20 cellular contexts compared by ENCODE assay signal in genomic region chr6:107632757-107633156, GRCh38.
A peak's percentile ranks its signal among the peaks of the same experiment; 100 is the strongest.
DNase-seq lines count a peak whose midpoint lies in the region; ATAC-seq and TF ChIP-seq lines count a peak whose summit lies in the region.
"Had no signal": no experiment of that assay in that cellular context is flagged by ENCODE, and none has a peak within 500 bp of the region (broad histone marks: within the 10 kb centered on the region; RNA-seq: fewer than 3 reads in every experiment).

No MANE protein-coding gene starts in this region.

- H2AFZ ChIP-seq in mesenchymal stem cell (ENCODE audit: low read depth, low read length) = no peak overlapping the region

- intact Hi-C loops in CD4-positive, alpha-beta T cell (cut with DNase I, micrococcal nuclease) = no loop called here

- H3K18ac ChIP-seq in mesenchymal stem cell (ENCODE audit: low read depth in 1 of 2, low read length in 2 of 2) = no peak overlapping the region

- WGBS in mesenchymal stem cell = 100% methylated on average over 1 of the region's 2 CpGs

- H3K4me3 Mint-ChIP-seq in T-helper 2 cell treated with Interferon-gamma antibody and Interleukin-4, amounts not matched to agents 5 μg/mL and 100 μg/mL, for 36 hours = peak overlapping the region; percentile 41
- peak overlapping the region; percentile 6 for H3K4me3 Mint-ChIP-seq in CD4-positive, alpha-beta T cell
- peak overlapping the region; percentile 51 for H3K4me3 Mint-ChIP-seq in central memory CD8-positive, alpha-beta T cell
- peak overlapping the region; percentile 52 for H3K4me3 Mint-ChIP-seq in natural killer cell treated with Interleukin-12 subunit alpha and Interleukin-12 subunit beta and Interleukin-15 and Interleukin-18, amount 100 ng/mL, for 72 hours

- H3K9ac ChIP-seq in mesenchymal stem cell (ENCODE audit: low read length) = no peak overlapping the region

- H2AK5ac ChIP-seq in mesenchymal stem cell (ENCODE audit: low read length, severe bottlenecking) = no peak overlapping the region

- H4K91ac ChIP-seq in mesenchymal stem cell (ENCODE audit: low read length) = no peak overlapping the region

- no peak overlapping the region for H3K14ac ChIP-seq in mesenchymal stem cell (ENCODE audit: low read length in 2 of 2)

- peaks cover 40% of the 10 kb centered on the region for H3K27me3 ChIP-seq in CD4-positive, alpha-beta T cell (ENCODE audit: control insufficient read depth, insufficient read depth, low read length)
- H3K27me3 ChIP-seq in mesenchymal stem cell (ENCODE audit: control insufficient read depth in 1 of 2, insufficient read depth in 1 of 2, low read length in 2 of 2) = peaks cover 0 to 23% of the 10 kb centered on the region in 2 experiments

- H3K36me3 Mint-ChIP-seq in T-helper 2 cell treated with Interferon-gamma antibody and Interleukin-4, amounts not matched to agents 5 μg/mL and 100 μg/mL, for 36 hours (ENCODE audit: low read depth) = no peaks in the 10 kb centered on the region
- no peaks in the 10 kb centered on the region for H3K36me3 Mint-ChIP-seq in CD4-positive, alpha-beta T cell (ENCODE audit: low read depth)
- H3K36me3 Mint-ChIP-seq in central memory CD8-positive, alpha-beta T cell (ENCODE audit: insufficient read depth) = peaks cover 2% of the 10 kb centered on the region
- no peaks in the 10 kb centered on the region for H3K36me3 Mint-ChIP-seq in natural killer cell treated with Interleukin-12 subunit alpha and Interleukin-12 subunit beta and Interleukin-15 and Interleukin-18, amount 100 ng/mL, for 72 hours

- no peaks in the 10 kb centered on the region for H3K9me3 Mint-ChIP-seq in T-helper 2 cell treated with Interferon-gamma antibody and Interleukin-4, amounts not matched to agents 5 μg/mL and 100 μg/mL, for 36 hours
- no peaks in the 10 kb centered on the region for H3K9me3 Mint-ChIP-seq in CD4-positive, alpha-beta T cell
- no peaks in the 10 kb centered on the region for H3K9me3 Mint-ChIP-seq in central memory CD8-positive, alpha-beta T cell
- no peaks in the 10 kb centered on the region for H3K9me3 Mint-ChIP-seq in natural killer cell treated with Interleukin-12 subunit alpha and Interleukin-12 subunit beta and Interleukin-15 and Interleukin-18, amount 100 ng/mL, for 72 hours

- H2BK5ac ChIP-seq in mesenchymal stem cell (ENCODE audit: low read depth, low read length, poor library complexity, severe bottlenecking) = no peak overlapping the region

- no peak overlapping the region for H2BK12ac ChIP-seq in mesenchymal stem cell (ENCODE audit: low read length in 2 of 2)

- CTCF ChIA-PET in CD4-positive, alpha-beta T cell (lab: Charles Lee) = interaction anchor here (1.1 kb wide), 1 partner anchor 13 kb away, joined by 3 read pairs; no protein-coding TSS in a partner anchor

- peaks cover 84% of the 10 kb centered on the region for H3K27me3 Mint-ChIP-seq in T-helper 2 cell treated with Interferon-gamma antibody and Interleukin-4, amounts not matched to agents 5 μg/mL and 100 μg/mL, for 36 hours (ENCODE audit: low read depth)
- peaks cover 70% of the 10 kb centered on the region for H3K27me3 Mint-ChIP-seq in CD4-positive, alpha-beta T cell
- H3K27me3 Mint-ChIP-seq in central memory CD8-positive, alpha-beta T cell = peaks cover 55% of the 10 kb centered on the region
- peaks cover 45 to 61% of the 10 kb centered on the region in 2 donors for H3K27me3 Mint-ChIP-seq in natural killer cell treated with Interleukin-12 subunit alpha and Interleukin-12 subunit beta and Interleukin-15 and Interleukin-18, amount 100 ng/mL, for 72 hours

- no peak overlapping the region for H3K4me3 ChIP-seq in mesenchymal stem cell (ENCODE audit: insufficient read depth in 1 of 2, low read depth in 1 of 2, low read length in 2 of 2)

- ATAC-seq in CD4-positive, alpha-beta T cell (ENCODE audit: poor library complexity) = no peak
- no peak for ATAC-seq in central memory CD8-positive, alpha-beta T cell (replicated peaks; ENCODE audit: extremely low read depth, poor library complexity, severe bottlenecking)
- no peak for ATAC-seq in natural killer cell treated with Interleukin-12 subunit alpha and Interleukin-12 subunit beta and Interleukin-15 and Interleukin-18, amount 100 ng/mL, for 72 hours
- no peak for ATAC-seq in HG03354 (IDR thresholded peaks at IDR 0.05; ENCODE audit: poor library complexity, severe bottlenecking, unreplicated experiment)

- H3K4ac ChIP-seq in mesenchymal stem cell (ENCODE audit: low read depth in 1 of 2, low read length in 2 of 2) = no peak overlapping the region

- no peak overlapping the region for H3K27ac Mint-ChIP-seq in T-helper 2 cell treated with Interferon-gamma antibody and Interleukin-4, amounts not matched to agents 5 μg/mL and 100 μg/mL, for 36 hours
- no peak overlapping the region for H3K27ac Mint-ChIP-seq in CD4-positive, alpha-beta T cell
- no peak overlapping the region for H3K27ac Mint-ChIP-seq in central memory CD8-positive, alpha-beta T cell (ENCODE audit: low read depth)
- no peak overlapping the region for H3K27ac Mint-ChIP-seq in natural killer cell treated with Interleukin-12 subunit alpha and Interleukin-12 subunit beta and Interleukin-15 and Interleukin-18, amount 100 ng/mL, for 72 hours

- no peaks in the 10 kb centered on the region for H3K79me1 ChIP-seq in mesenchymal stem cell (replicated peaks; ENCODE audit: low read length, poor library complexity, severe bottlenecking)

- DNase-seq in T-helper 2 cell treated with Interferon-gamma antibody and Interleukin-4, amounts not matched to agents 5 μg/mL and 100 μg/mL, for 36 hours (ENCODE audit: low spot score) = no peak
- DNase-seq in T-helper 2 cell (no peak), NCI-H2081 (lab: John Stamatoyannopoulos, UW) (no peak), mesenchymal stem cell (no peak)
- DNase-seq in CD4-positive, alpha-beta T cell = no peak
- no peak for DNase-seq in central memory CD8-positive, alpha-beta T cell (ENCODE audit: low spot score in 2 of 2)
- no peak for DNase-seq in natural killer cell treated with Interleukin-12 subunit alpha and Interleukin-12 subunit beta and Interleukin-15 and Interleukin-18, amount 100 ng/mL, for 72 hours (ENCODE audit: low spot score)
- DNase-seq: 8988T; C1 segment of cervical spinal cord; Calu3; CD8-positive, alpha-beta memory T cell; DMS53; GDM1; IMR-90; NCI-H1694; NCI-H2081 treated with DMSO at 0.1 percent for 48 hours; NCI-H446; NCI-H526; OCI-M1 had no signal

- no peak overlapping the region for H3K27ac ChIP-seq in CD4-positive, alpha-beta T cell (ENCODE audit: low read depth, low read length)
- no peak overlapping the region for H3K27ac ChIP-seq in mesenchymal stem cell (ENCODE audit: low read length, poor library complexity, severe bottlenecking)

- no peak overlapping the region for H3K23ac ChIP-seq in mesenchymal stem cell (ENCODE audit: low read length in 2 of 2)

- POLR2A ChIA-PET in CD4-positive, alpha-beta T cell (lab: Charles Lee) = interaction anchor here (1.2 kb wide), 1 partner anchor 14 kb away, joined by 5 read pairs; no protein-coding TSS in a partner anchor

- peaks cover 3% of the 10 kb centered on the region for H3K4me1 ChIP-seq in mesenchymal stem cell (ENCODE audit: control insufficient read depth, insufficient read depth, low read depth, low read length)

- no peaks in the 10 kb centered on the region for H3K4me1 Mint-ChIP-seq in T-helper 2 cell treated with Interferon-gamma antibody and Interleukin-4, amounts not matched to agents 5 μg/mL and 100 μg/mL, for 36 hours (ENCODE audit: low read depth)
- H3K4me1 Mint-ChIP-seq in CD4-positive, alpha-beta T cell (ENCODE audit: low read depth) = no peaks in the 10 kb centered on the region
- H3K4me1 Mint-ChIP-seq in central memory CD8-positive, alpha-beta T cell = no peaks in the 10 kb centered on the region
- H3K4me1 Mint-ChIP-seq in natural killer cell treated with Interleukin-12 subunit alpha and Interleukin-12 subunit beta and Interleukin-15 and Interleukin-18, amount 100 ng/mL, for 72 hours (ENCODE audit: low read depth in 2 of 2) = no peaks in the 10 kb centered on the region

- H3K36me3 ChIP-seq in mesenchymal stem cell (ENCODE audit: control insufficient read depth in 1 of 2, insufficient read depth in 2 of 2, low read depth in 1 of 2, low read length in 2 of 2) = peaks cover 4 to 24% of the 10 kb centered on the region in 2 experiments

- no peak for TF ChIP-seq CTCF in CD4-positive, alpha-beta T cell (IDR thresholded peaks at IDR 0.05)

- H2BK120ac ChIP-seq in mesenchymal stem cell (ENCODE audit: low read depth, low read length) = no peak overlapping the region

- no peak overlapping the region for H3K4me2 ChIP-seq in mesenchymal stem cell (ENCODE audit: low read length, poor library complexity, severe bottlenecking)

- no peak overlapping the region for H2BK15ac ChIP-seq in mesenchymal stem cell (ENCODE audit: low read depth, poor library complexity, severe bottlenecking)

- H3K9me3 ChIP-seq in CD4-positive, alpha-beta T cell (ENCODE audit: control insufficient read depth, low read length) = no peaks in the 10 kb centered on the region
- no peaks in the 10 kb centered on the region for H3K9me3 ChIP-seq in mesenchymal stem cell (ENCODE audit: control insufficient read depth, low read length)

- H4K8ac ChIP-seq in mesenchymal stem cell (ENCODE audit: low read length) = no peak overlapping the region
